In genomic region chr1:221765527-221765926, GRCh38 we compare ENCODE assay signal across 24 cellular contexts. TPM values are rescaled to one million over a fixed set of nuclear protein-coding genes. Genes with fewer than 3 reads are reported as not detected.
A peak's percentile ranks its signal among the peaks of the same experiment; 100 is the strongest.
DNase-seq lines count a peak whose midpoint lies in the region; ATAC-seq, FAIRE-seq and TF ChIP-seq lines count a peak whose summit lies in the region.
"Had no signal": no experiment of that assay in that cellular context is flagged by ENCODE, and none has a peak within 500 bp of the region (broad histone marks: within the 10 kb centered on the region; RNA-seq: fewer than 3 reads in every experiment).

No MANE protein-coding gene starts in this region.

- no peaks in the 10 kb centered on the region for H3K27me3 ChIP-seq in osteoblast (ENCODE audit: insufficient read depth, low read length)
- H3K27me3 ChIP-seq: spleen, transverse colon had no signal

- POLR2A ChIA-PET in A549 (lab: Yijun Ruan, JAX) = no interaction called here

- H3K4me1 ChIP-seq in A549 = no peaks in the 10 kb centered on the region
- H3K4me1 ChIP-seq in osteoblast (ENCODE audit: insufficient read depth, low read length) = no peaks in the 10 kb centered on the region
- H3K4me1 ChIP-seq: parathyroid adenoma, transverse colon had no signal

- H2AFZ ChIP-seq in osteoblast (ENCODE audit: low read length) = no peak overlapping the region
- H2AFZ ChIP-seq: parathyroid adenoma had no signal

- no peak for TF ChIP-seq POLR2A in A549 (IDR thresholded peaks at IDR 0.05; ENCODE audit: low read length)

- CTCF ChIA-PET in A549 (lab: Yijun Ruan, JAX) = no interaction called here

- ATAC-seq in A549 (no peak), GM21526 (IDR thresholded peaks at IDR 0.05; ENCODE audit: low FRiP score, unreplicated experiment) (no peak)
- ATAC-seq: activated CD4-positive, CD25-positive, alpha-beta regulatory T cell treated with anti-CD3 and anti-CD28 coated beads, Interleukin-2, amount 50 U/mL, for 24 hours; left cardiac atrium; right cardiac atrium had no signal

- H4K20me1 ChIP-seq in osteoblast (ENCODE audit: insufficient read depth, low read length) = no peaks in the 10 kb centered on the region

- DNase-seq in A549 (ENCODE audit: low read depth in 1 of 2, low spot score in 1 of 2) (no peak), M059J (ENCODE audit: low read depth) (peak; percentile 24), fibroblast of villous mesenchyme (ENCODE audit: low read depth) (peak; percentile 41), NCI-H2081 treated with DMSO at 0.1 percent for 48 hours (lab: John Stamatoyannopoulos, UW) (no peak), NCI-H446 treated with DMSO at 0.1 percent for 48 hours (lab: John Stamatoyannopoulos, UW) (no peak), osteoblast (ENCODE audit: insufficient read length, low spot score, missing footprints) (no peak)
- DNase-seq: activated CD4-positive, alpha-beta memory T cell treated with anti-CD3 and anti-CD28 coated beads for 36 hours; activated CD8-positive, alpha-beta memory T cell treated with anti-CD3 and anti-CD28 coated beads, Interleukin-2, amount 50 U/mL, for 48 hours; activated gamma-delta T cell; foreskin melanocyte; left cardiac atrium; MM.1S; NCI-H2171; right cardiac atrium; spleen; stimulated activated CD4-positive, alpha-beta T cell treated with anti-CD3 and anti-CD28 coated beads, Interleukin-2, amount 100 ng/mL, for 48 hours; transverse colon had no signal

- no peaks in the 10 kb centered on the region for H3K9me3 ChIP-seq in A549
- no peaks in the 10 kb centered on the region for H3K9me3 ChIP-seq in osteoblast (ENCODE audit: low read depth, low read length)
- H3K9me3 ChIP-seq: spleen, transverse colon had no signal

- no peaks in the 10 kb centered on the region for H3K79me2 ChIP-seq in osteoblast (ENCODE audit: insufficient read depth, low read length)
- H3K79me2 ChIP-seq: parathyroid adenoma had no signal

- TF ChIP-seq CTCF in A549 (IDR thresholded peaks at IDR 0.05) = no peak
- TF ChIP-seq CTCF in fibroblast of villous mesenchyme (IDR thresholded peaks at IDR 0.05; ENCODE audit: insufficient read depth, low read depth, low read length) = no peak
- TF ChIP-seq CTCF in osteoblast (IDR thresholded peaks at IDR 0.05; ENCODE audit: extremely low read depth, low read depth, low read length) = no peak

- WGBS in A549 (ENCODE audit: missing lambda C conversion rate) = 34% methylated on average over 2 of the region's 2 CpGs

- H3K4me2 ChIP-seq in A549 (no peak overlapping the region), osteoblast (ENCODE audit: insufficient read depth, low read length) (no peak overlapping the region)

- H3K36me3 ChIP-seq in osteoblast (ENCODE audit: insufficient read depth, low read length) = no peaks in the 10 kb centered on the region
- H3K36me3 ChIP-seq: spleen, transverse colon had no signal

- FAIRE-seq in A549 (lab: Jason Lieb, UNC) (no peak), TTC549 (lab: Jason Lieb, UNC) (peak; percentile 22)
- FAIRE-seq: H1 had no signal

- H3K27ac ChIP-seq in A549 (no peak overlapping the region), osteoblast (ENCODE audit: low read depth, low read length) (no peak overlapping the region)
- H3K27ac ChIP-seq: epithelial cell of prostate, parathyroid adenoma, spleen, transverse colon had no signal

- TF ChIP-seq EP300 in A549 (IDR thresholded peaks at IDR 0.05) = no peak

- H3K4me3 ChIP-seq in A549 = no peak overlapping the region
- no peak overlapping the region for H3K4me3 ChIP-seq in fibroblast of villous mesenchyme (ENCODE audit: low read depth, low read length)
- H3K4me3 ChIP-seq in osteoblast (ENCODE audit: insufficient read depth, low read length) = no peak overlapping the region
- H3K4me3 ChIP-seq: spleen, transverse colon had no signal

- no peak for TF ChIP-seq RAD21 in A549 (conservative IDR thresholded peaks at IDR 0.05 in 1 of 2, IDR thresholded peaks at IDR 0.05 in 1 of 2)

TF ChIP-seq in A549, 52 proteins besides CTCF, POLR2A, EP300 and RAD21:
- TF ChIP-seq HOXB5 (CRISPR knock-in tag; IDR thresholded peaks at IDR 0.05) = no peak
- no peak for TF ChIP-seq FOSL2 (IDR thresholded peaks at IDR 0.05)
- TF ChIP-seq FOSL2 (CRISPR knock-in tag; IDR thresholded peaks at IDR 0.05) = peak; percentile 47
- no peak for TF ChIP-seq CHD4 (IDR thresholded peaks at IDR 0.05; ENCODE audit: borderline replicate concordance)
- TF ChIP-seq ZFP36 (IDR thresholded peaks at IDR 0.05; ENCODE audit: borderline replicate concordance, partially characterized antibody) = no peak
- no peak for TF ChIP-seq ESRRA (IDR thresholded peaks at IDR 0.05; ENCODE audit: borderline replicate concordance, low read length)

RNA-seq across cellular contexts. Expression of gene DUSP10, which starts 23.6 kb away (rescaled TPM):
- 4.8 and 5.0 TPM in 2 replicates for polyA plus RNA-seq in A549 (2011; rRNA removed)
- 2.1 and 3.0 TPM in 2 replicates for polyA plus RNA-seq in A549 (2012; cell fraction: cytosol; rRNA removed)
- 3.9 and 4.1 TPM in 2 replicates for polyA plus RNA-seq in A549 (2012; cell fraction: nucleus; rRNA removed)
- 3.4 to 5.4 TPM (median 5.2 TPM) in 3 replicates for polyA plus RNA-seq in A549 (2017; fragmentation: RNase III; extraction: RNeasy Plus Mini Kit Qiagen cat#74134 plus additional on column Dnase treatment)
- polyA minus RNA-seq in A549 (2011; rRNA and poly(A)+ RNA removed) = 7.3 and 8.7 TPM in 2 replicates
- 44.3 and 51.8 TPM in 2 replicates for total RNA-seq in M059J (2014; rRNA removed; shearing (Covaris generic))
- total RNA-seq in fibroblast of villous mesenchyme = 29.6 and 35.8 TPM in 2 replicates
- 62.2 and 69.5 TPM in 2 replicates for total RNA-seq in osteoblast
- total RNA-seq: G401 had no signal

Comparison
In these comparisons a context has a peak if more than half of its experiments do, and no peak if none do; other contexts are left out.
1. DNase-seq: peak in M059J (single experiment) and fibroblast of villous mesenchyme (single experiment); none in A549 (0 of 2), NCI-H2081 treated with DMSO at 0.1 percent for 48 hours (single experiment), NCI-H446 treated with DMSO at 0.1 percent for 48 hours (single experiment) and osteoblast (single experiment).